In the genomic region with DNA sequence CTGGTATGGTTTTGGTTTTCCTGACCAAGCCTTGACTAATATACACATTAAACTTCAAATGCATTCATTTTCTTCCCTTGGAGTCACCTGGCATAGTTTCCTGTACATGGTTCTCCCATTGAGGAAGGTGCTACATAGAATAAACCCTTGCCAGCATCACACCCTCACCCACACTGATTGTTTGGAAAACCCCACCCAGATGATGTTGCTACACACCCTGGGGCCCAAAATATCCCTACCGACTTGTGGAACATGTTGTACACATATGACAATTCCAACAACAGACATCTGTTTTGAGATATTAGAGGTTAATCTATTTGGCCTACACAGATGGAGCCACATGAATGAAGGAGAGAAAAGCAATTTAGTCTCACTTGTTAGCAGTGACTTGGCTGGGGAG, we compare ENCODE assay signal across 32 cellular contexts.
"Had no signal": no experiment of that assay in that cellular context is flagged by ENCODE, and none has a peak within 500 bp of the region (broad histone marks: within the 10 kb centered on the region; RNA-seq: fewer than 3 reads in every experiment).

No MANE protein-coding gene starts in this region.

- FAIRE-seq: K562, RCC 7860 had no signal

- H3K4me3 ChIP-seq: cardiac muscle cell, K562, PC-9, SJCRH30, SK-N-MC had no signal

- H3K4me1 ChIP-seq: SJCRH30 had no signal

- ATAC-seq: activated CD8-positive, alpha-beta T cell treated with anti-CD3 and anti-CD28 coated beads for 36 hours; activated T-cell treated with anti-CD3 and anti-CD28 coated beads, Interleukin-2, amount 50 U/mL, for 72 hours; activated T-helper 17 cell treated with anti-CD3 and anti-CD28 coated beads, Interleukin-2, amount 50 U/mL, for 72 hours; K562 had no signal

- H3K27me3 Mint-ChIP-seq: activated CD4-positive, alpha-beta T cell treated with anti-CD3 and anti-CD28 coated beads, Interleukin-2, amount 10 ng/mL, durations not matched to agents 24 days and 14 days; activated CD8-positive, alpha-beta T cell treated with anti-CD3 and anti-CD28 coated beads for 36 hours; activated naive CD8-positive, alpha-beta T cell treated with anti-CD3 and anti-CD28 coated beads for 36 hours; activated T-helper 17 cell treated with anti-CD3 and anti-CD28 coated beads, Interleukin-2, amount 50 U/mL, for 72 hours had no signal

- H3K9me3 ChIP-seq: SJCRH30 had no signal

- H3K4me3 Mint-ChIP-seq: activated CD4-positive, alpha-beta T cell treated with anti-CD3 and anti-CD28 coated beads, Interleukin-2, amount 10 ng/mL, durations not matched to agents 24 days and 14 days; activated CD8-positive, alpha-beta T cell treated with anti-CD3 and anti-CD28 coated beads for 36 hours; activated naive CD8-positive, alpha-beta T cell treated with anti-CD3 and anti-CD28 coated beads for 36 hours; activated T-cell treated with anti-CD3 and anti-CD28 coated beads, Interleukin-2, amount 50 U/mL, for 72 hours; activated T-helper 17 cell treated with anti-CD3 and anti-CD28 coated beads, Interleukin-2, amount 50 U/mL, for 72 hours had no signal

- H3K27me3 ChIP-seq: brain microvascular endothelial cell, cardiac muscle cell, SJCRH30 had no signal

- DNase-seq: activated CD4-positive, alpha-beta T cell treated with anti-CD3 and anti-CD28 coated beads, Interleukin-2, amount 10 ng/mL, durations not matched to agents 24 days and 14 days; activated CD4-positive, alpha-beta T cell treated with anti-CD3 and anti-CD28 coated beads, Interleukin-2, amount 50 U/mL, for 4 hours; activated CD8-positive, alpha-beta T cell treated with anti-CD3 and anti-CD28 coated beads for 36 hours; activated effector memory CD4-positive, alpha-beta T cell treated with anti-CD3 and anti-CD28 coated beads, Interleukin-2, amount 50 U/mL, for 16 hours; activated naive CD4-positive, alpha-beta T cell; activated naive CD4-positive, alpha-beta T cell treated with anti-CD3 and anti-CD28 coated beads, Interleukin-2, amount 50 U/mL, for 16 hours; activated naive CD8-positive, alpha-beta T cell treated with anti-CD3 and anti-CD28 coated beads for 36 hours; activated T-cell treated with anti-CD3 and anti-CD28 coated beads, Interleukin-2, amount 50 U/mL, for 1 hour; activated T-cell treated with anti-CD3 and anti-CD28 coated beads, Interleukin-2, amount 50 U/mL, for 72 hours; amniotic stem cell; aorta; brain microvascular endothelial cell; NCI-H1105; NCI-H1417 treated with DMSO at 0.1 percent for 48 hours; NCI-H187 treated with DMSO at 0.1 percent for 48 hours; NCI-H2081; NCI-H2171 treated with DMSO at 0.1 percent for 48 hours; NCI-H226; NCI-H446 treated with DMSO at 0.1 percent for 48 hours; NCI-H526; NCI-H748 treated with DMSO at 0.1 percent for 48 hours; NK-92 treated with Interleukin-12 subunit alpha and Interleukin-12 subunit beta, amount 100 ng/mL, for 24 hours; PC-9; SHP77; SJCRH30; T1000; WERI-Rb-1 had no signal

- H3K4me1 Mint-ChIP-seq: activated CD4-positive, alpha-beta T cell treated with anti-CD3 and anti-CD28 coated beads, Interleukin-2, amount 10 ng/mL, durations not matched to agents 24 days and 14 days; activated naive CD8-positive, alpha-beta T cell treated with anti-CD3 and anti-CD28 coated beads for 36 hours; activated T-helper 17 cell treated with anti-CD3 and anti-CD28 coated beads, Interleukin-2, amount 50 U/mL, for 72 hours had no signal

- H3K27ac Mint-ChIP-seq: activated CD4-positive, alpha-beta T cell treated with anti-CD3 and anti-CD28 coated beads, Interleukin-2, amount 10 ng/mL, durations not matched to agents 24 days and 14 days; activated CD8-positive, alpha-beta T cell treated with anti-CD3 and anti-CD28 coated beads for 36 hours; activated naive CD8-positive, alpha-beta T cell treated with anti-CD3 and anti-CD28 coated beads for 36 hours; activated T-cell treated with anti-CD3 and anti-CD28 coated beads, Interleukin-2, amount 50 U/mL, for 72 hours; activated T-helper 17 cell treated with anti-CD3 and anti-CD28 coated beads, Interleukin-2, amount 50 U/mL, for 72 hours had no signal

- H3K27ac ChIP-seq: brain microvascular endothelial cell, cardiac muscle cell, PC-9, SJCRH30, SK-N-MC, WERI-Rb-1 had no signal

- H3K9me3 Mint-ChIP-seq: activated naive CD8-positive, alpha-beta T cell treated with anti-CD3 and anti-CD28 coated beads for 36 hours; activated T-helper 17 cell treated with anti-CD3 and anti-CD28 coated beads, Interleukin-2, amount 50 U/mL, for 72 hours had no signal

- H2AFZ ChIP-seq: PC-9 had no signal

- H3K36me3 Mint-ChIP-seq: activated naive CD8-positive, alpha-beta T cell treated with anti-CD3 and anti-CD28 coated beads for 36 hours had no signal

- H3K36me3 ChIP-seq: brain microvascular endothelial cell, cardiac muscle cell, SJCRH30, WERI-Rb-1 had no signal

- H3K4me2 ChIP-seq: PC-9 had no signal
